8 cellular contexts compared by ENCODE assay signal in genomic region chr3:140276698-140277097, GRCh38.
DNase-seq lines count a peak whose midpoint lies in the region; ATAC-seq and TF ChIP-seq lines count a peak whose summit lies in the region.

No MANE protein-coding gene starts in this region.

- H3K4me3 Mint-ChIP-seq in activated CD8-positive, alpha-beta T cell treated with anti-CD3 and anti-CD28 coated beads, Interleukin-2, amount 10 ng/mL, durations not matched to agents 7 days and 5 days: no peak overlapping the region

- TF ChIP-seq CTCF in heart right ventricle (IDR thresholded peaks at IDR 0.05) (peak in 6 of 9 donors; percentile 20 to 48 (median 31)), fibroblast of villous mesenchyme (IDR thresholded peaks at IDR 0.05; ENCODE audit: insufficient read depth, low read depth, low read length) (peak; percentile 30)

- WGBS in heart right ventricle, 2 donors: 48 to 55% methylated on average over 3 of the region's 3 CpGs

- ATAC-seq in heart right ventricle (peak in 1 of 8 donors; percentile 29), Right ventricle myocardium superior (ENCODE audit: poor library complexity) (no peak), HG03378 (IDR thresholded peaks at IDR 0.05; ENCODE audit: unreplicated experiment) (no peak)
- no peak for ATAC-seq in activated CD8-positive, alpha-beta T cell treated with anti-CD3 and anti-CD28 coated beads, Interleukin-2, amount 10 ng/mL, durations not matched to agents 7 days and 5 days

- DNase-seq in heart right ventricle: no peak
- no peak for DNase-seq in Right ventricle myocardium superior
- peak; percentile 13 for DNase-seq in NOMO-1 treated with DMSO at 0.1 percent for 48 hours (lab: John Stamatoyannopoulos, UW; ENCODE audit: unreplicated experiment)
- DNase-seq in fibroblast of villous mesenchyme (ENCODE audit: low read depth): peak; percentile 28
- no peak for DNase-seq in activated effector memory CD4-positive, alpha-beta T cell treated with Interleukin-2 at 50 U/mL for 16 hours
- no peak for DNase-seq in activated CD8-positive, alpha-beta T cell treated with anti-CD3 and anti-CD28 coated beads, Interleukin-2, amount 10 ng/mL, durations not matched to agents 7 days and 5 days
- no peak for DNase-seq in dermis blood vessel endothelial cell

- H3K27ac ChIP-seq in heart right ventricle: no peak overlapping the region

- CTCF ChIA-PET in activated CD8-positive, alpha-beta T cell treated with anti-CD3 and anti-CD28 coated beads, Interleukin-2, amount 10 ng/mL, durations not matched to agents 7 days and 5 days (lab: Charles Lee): interaction anchor here (1.7 kb wide), 1 partner anchor 21 kb away, joined by 4 read pairs; no protein-coding TSS in a partner anchor

- no peaks in the 10 kb centered on the region for H3K9me3 Mint-ChIP-seq in activated CD8-positive, alpha-beta T cell treated with anti-CD3 and anti-CD28 coated beads, Interleukin-2, amount 10 ng/mL, durations not matched to agents 7 days and 5 days (ENCODE audit: insufficient read depth)

- H3K36me3 ChIP-seq in heart right ventricle: no peaks in the 10 kb centered on the region

- H3K4me3 ChIP-seq in heart right ventricle: no peak overlapping the region
- H3K4me3 ChIP-seq in fibroblast of villous mesenchyme (ENCODE audit: low read depth, low read length): no peak overlapping the region

- H3K4me1 ChIP-seq in heart right ventricle: peaks cover 0 to 7% (median 0%) of the 10 kb centered on the region in 9 donors

- POLR2A ChIA-PET in activated CD8-positive, alpha-beta T cell treated with anti-CD3 and anti-CD28 coated beads, Interleukin-2, amount 10 ng/mL, durations not matched to agents 7 days and 5 days (lab: Charles Lee): no interaction called here

- H3K9me3 ChIP-seq in heart right ventricle: no peaks in the 10 kb centered on the region

- no peak overlapping the region for H3K27ac Mint-ChIP-seq in activated CD8-positive, alpha-beta T cell treated with anti-CD3 and anti-CD28 coated beads, Interleukin-2, amount 10 ng/mL, durations not matched to agents 7 days and 5 days

- no peaks in the 10 kb centered on the region for H3K4me1 Mint-ChIP-seq in activated CD8-positive, alpha-beta T cell treated with anti-CD3 and anti-CD28 coated beads, Interleukin-2, amount 10 ng/mL, durations not matched to agents 7 days and 5 days (ENCODE audit: low read depth)

- H3K27me3 ChIP-seq in heart right ventricle: peaks cover 0 to 11% (median 0%) of the 10 kb centered on the region in 7 donors

- H3K27me3 Mint-ChIP-seq in activated CD8-positive, alpha-beta T cell treated with anti-CD3 and anti-CD28 coated beads, Interleukin-2, amount 10 ng/mL, durations not matched to agents 7 days and 5 days (ENCODE audit: low read depth): no peaks in the 10 kb centered on the region

- intact Hi-C loops in heart right ventricle (cut with DNase I) (no loop called here), Right ventricle myocardium superior (cut with DNase I) (no loop called here)

- H3K36me3 Mint-ChIP-seq in activated CD8-positive, alpha-beta T cell treated with anti-CD3 and anti-CD28 coated beads, Interleukin-2, amount 10 ng/mL, durations not matched to agents 7 days and 5 days (ENCODE audit: low read depth): no peaks in the 10 kb centered on the region

Comparison
In these comparisons a context has a peak if more than half of its experiments do, and no peak if none do; other contexts are left out.
1. DNase-seq: peak in NOMO-1 treated with DMSO at 0.1 percent for 48 hours (single experiment) and fibroblast of villous mesenchyme (single experiment); none in heart right ventricle (0 of 2), Right ventricle myocardium superior (single experiment), activated effector memory CD4-positive, alpha-beta T cell treated with Interleukin-2 at 50 U/mL for 16 hours (single experiment), activated CD8-positive, alpha-beta T cell treated with anti-CD3 and anti-CD28 coated beads, Interleukin-2, amount 10 ng/mL, durations not matched to agents 7 days and 5 days (single experiment) and dermis blood vessel endothelial cell (single experiment).